In genomic region chr12:114445401-114446323, GRCh38 we compare ENCODE assay signal across 18 cellular contexts. TPM values are rescaled to one million over a fixed set of nuclear protein-coding genes. Genes with fewer than 3 reads are reported as not detected.
DNase-seq lines count a peak whose midpoint lies in the region; ATAC-seq, FAIRE-seq and TF ChIP-seq lines count a peak whose summit lies in the region.
"Had no signal": no experiment of that assay in that cellular context is flagged by ENCODE, and none has a peak within 500 bp of the region (broad histone marks: within the 10 kb centered on the region; RNA-seq: fewer than 3 reads in every experiment).

No MANE protein-coding gene starts in this region.

- TF ChIP-seq CTCF in right atrium auricular region (IDR thresholded peaks at IDR 0.05) (no peak), GM23338 (conservative IDR thresholded peaks at IDR 0.05; ENCODE audit: low read depth in 2 of 2) (no peak), H1 (IDR thresholded peaks at IDR 0.05; ENCODE audit: control extremely low read depth in 1 of 3, insufficient read depth in 1 of 3, low read depth in 1 of 3, low read length in 3 of 3) (no peak), neural progenitor cell (IDR thresholded peaks at IDR 0.05) (no peak), GM10266 (IDR thresholded peaks at IDR 0.05; ENCODE audit: control insufficient read depth, insufficient read depth, low read depth, missing control alignments) (no peak)

- H2BK120ac ChIP-seq in H1 (replicated peaks; ENCODE audit: low read depth, low read length) = no peak overlapping the region

- no peak overlapping the region for H3K4ac ChIP-seq in H1 (replicated peaks; ENCODE audit: insufficient read length, low read depth, low read length)

- no peak overlapping the region for H2BK5ac ChIP-seq in H1 (ENCODE audit: low read depth, low read length)

- H3K9ac ChIP-seq in H1 (replicated peaks in 1 of 4; ENCODE audit: extremely low read depth in 1 of 4, low read depth in 3 of 4, low read length in 3 of 4) (no peak overlapping the region), neural progenitor cell (no peak overlapping the region)

- H3K27me3 ChIP-seq in right atrium auricular region (no peaks in the 10 kb centered on the region), GM23338 (ENCODE audit: insufficient read depth) (peaks cover 100% of the 10 kb centered on the region), H1 (replicated peaks in 1 of 4; ENCODE audit: control insufficient read depth in 3 of 4, extremely low read depth in 1 of 4, insufficient read depth in 3 of 4, low read length in 3 of 4) (peaks cover 96 to 100% (median 99%) of the 10 kb centered on the region in 4 experiments), neural progenitor cell (peaks cover 100% of the 10 kb centered on the region)

- TF ChIP-seq RAD21 in H1 (IDR thresholded peaks at IDR 0.05 in 1 of 2, conservative IDR thresholded peaks at IDR 0.05 in 1 of 2; ENCODE audit: low read depth in 2 of 2, low read length in 2 of 2) = no peak

- no peaks in the 10 kb centered on the region for H3K9me2 ChIP-seq in GM23338 (ENCODE audit: insufficient read depth)

- H3K4me2 ChIP-seq in GM23338 (peak overlapping the region; percentile 43; the same call in 1 of the 2 replicates), H1 (ENCODE audit: insufficient read depth in 1 of 2, low read depth in 2 of 2, low read length in 2 of 2) (peak overlapping the region in 1 of 2 experiments; percentile 9; a peak in 1 of 4 replicates), neural progenitor cell (no peak overlapping the region)

- intact Hi-C loops in Right ventricle myocardium inferior (cut with DNase I) = no loop called here

- peaks cover 100% of the 10 kb centered on the region for H3K27me3 Mint-ChIP-seq in GM23338 (ENCODE audit: insufficient read depth, low read depth, poor library complexity)
- H3K27me3 Mint-ChIP-seq in neural progenitor cell (ENCODE audit: insufficient read depth, low read depth) = peaks cover 86% of the 10 kb centered on the region
- peaks cover 97% of the 10 kb centered on the region for H3K27me3 Mint-ChIP-seq in activated naive CD8-positive, alpha-beta T cell treated with anti-CD3 and anti-CD28 coated beads for 36 hours

- CTCF ChIA-PET in H1 (lab: Charles Lee; ENCODE audit: partially characterized antibody) = interaction anchor here (0.5 to 2.1 kb wide), 3 partner anchors 23 to 278 kb away, joined by 3 to 7 read pairs (median 4); no protein-coding TSS in a partner anchor

- DNase-seq in right atrium auricular region (ENCODE audit: low spot score) (no peak), Right ventricle myocardium inferior (ENCODE audit: missing footprints) (no peak), GM23338 (ENCODE audit: low spot score) (peak; percentile 56), H1 (ENCODE audit: low read depth in 1 of 2, low spot score in 2 of 2) (peak in 1 of 2 experiments; percentile 48), neural progenitor cell (ENCODE audit: low spot score) (peak; percentile 68), GM10266 (ENCODE audit: extremely low spot score) (no peak)
- DNase-seq in activated naive CD8-positive, alpha-beta T cell treated with anti-CD3 and anti-CD28 coated beads for 36 hours = no peak
- DNase-seq: BE2C; CD4-positive, alpha-beta memory T cell; DMS79; HCEC 1CT; IMR-90; KBM-7 had no signal

- H4K91ac ChIP-seq in H1 (replicated peaks; ENCODE audit: insufficient read length, low read length) = no peak overlapping the region

- no peak for TF ChIP-seq EP300 in H1 (IDR thresholded peaks at IDR 0.05; ENCODE audit: borderline replicate concordance in 1 of 2, low read depth in 2 of 2, low read length in 2 of 2)

- H3K27ac Mint-ChIP-seq in GM23338 (no peak overlapping the region), neural progenitor cell (no peak overlapping the region)
- no peak overlapping the region for H3K27ac Mint-ChIP-seq in activated naive CD8-positive, alpha-beta T cell treated with anti-CD3 and anti-CD28 coated beads for 36 hours
- H3K27ac Mint-ChIP-seq: CD4-positive, alpha-beta memory T cell had no signal

- H3K27ac ChIP-seq in right atrium auricular region (peak overlapping the region; percentile 88 to 94), GM23338 (ENCODE audit: low read depth) (no peak overlapping the region), H1 (ENCODE audit: low read depth, low read length) (no peak overlapping the region), neural progenitor cell (no peak overlapping the region)
- H3K27ac ChIP-seq: C4-2B had no signal

- H2BK12ac ChIP-seq in H1 (ENCODE audit: low read depth, low read length) = no peak overlapping the region

- FAIRE-seq in H1 (lab: Jason Lieb, UNC) = no peak
- FAIRE-seq: A204.1, G401.6, GM12892 had no signal

- H2AK5ac ChIP-seq in H1 (ENCODE audit: low read depth, low read length) = no peak overlapping the region

- H3K79me2 ChIP-seq in GM23338 (replicated peaks; ENCODE audit: insufficient read depth) (no peaks in the 10 kb centered on the region), H1 (ENCODE audit: control insufficient read depth in 1 of 2, insufficient read depth in 2 of 2, low read length in 2 of 2) (no peaks in the 10 kb centered on the region), neural progenitor cell (ENCODE audit: low read depth) (no peaks in the 10 kb centered on the region)

- no peaks in the 10 kb centered on the region; the same call in 1 of the 2 replicates for H3K23me2 ChIP-seq in H1 (ENCODE audit: low read depth, low read length)

- no peak overlapping the region for H3K23ac ChIP-seq in H1 (ENCODE audit: insufficient read length)

- 10% methylated on average over 26 of the region's 32 CpGs; no CpG with 5 or more reads in 1 of the 2 experiments for WGBS in H1 (ENCODE audit: extremely low coverage in 1 of 2, insufficient coverage in 1 of 2, insufficient read length in 1 of 2, insufficient replicate concordance in 2 of 2, low coverage in 1 of 2, low lambda C conversion rate in 2 of 2, missing lambda C conversion rate in 1 of 2), 2 experiments

- H4K5ac ChIP-seq in H1 (ENCODE audit: insufficient read length, low read depth, low read length) = no peak overlapping the region

- no peak overlapping the region for H3K56ac ChIP-seq in H1 (replicated peaks; ENCODE audit: insufficient read length, low read depth, low read length)

- H3K9me3 ChIP-seq in right atrium auricular region (no peaks in the 10 kb centered on the region), H1 (ENCODE audit: insufficient read depth in 2 of 2, low read depth in 1 of 2, low read length in 1 of 2) (no peaks in the 10 kb centered on the region), neural progenitor cell (ENCODE audit: low read depth) (no peaks in the 10 kb centered on the region)
- H3K9me3 ChIP-seq: BE2C had no signal

- no peak overlapping the region for H4K8ac ChIP-seq in H1 (ENCODE audit: extremely low read depth, insufficient read depth, low read length)

- no peak overlapping the region for H3K14ac ChIP-seq in H1 (ENCODE audit: insufficient read length)

- ATAC-seq in Right ventricle myocardium inferior (no peak), GM23338 (no peak), HG03095 (IDR thresholded peaks at IDR 0.05; ENCODE audit: unreplicated experiment) (no peak)

- peaks cover 59% of the 10 kb centered on the region for H3K36me3 ChIP-seq in right atrium auricular region
- no peaks in the 10 kb centered on the region; the same call in 1 of the 2 replicates for H3K36me3 ChIP-seq in GM23338 (ENCODE audit: insufficient read depth)
- H3K36me3 ChIP-seq in H1 (ENCODE audit: control insufficient read depth in 2 of 4, insufficient read depth in 4 of 4, low read length in 3 of 4) = peaks cover 0 to 15% (median 0%) of the 10 kb centered on the region in 4 experiments; a peak in 2 of 8 replicates
- H3K36me3 ChIP-seq in neural progenitor cell = no peaks in the 10 kb centered on the region
- H3K36me3 ChIP-seq: BE2C had no signal

- H3K4me1 Mint-ChIP-seq in GM23338 = peaks cover 49% of the 10 kb centered on the region
- no peaks in the 10 kb centered on the region for H3K4me1 Mint-ChIP-seq in neural progenitor cell
- H3K4me1 Mint-ChIP-seq in activated naive CD8-positive, alpha-beta T cell treated with anti-CD3 and anti-CD28 coated beads for 36 hours = peaks cover 2% of the 10 kb centered on the region

- H3K18ac ChIP-seq in H1 (ENCODE audit: extremely low read depth, low read length) = no peak overlapping the region

- peak overlapping the region; percentile 56 to 66 for H3K4me3 ChIP-seq in right atrium auricular region
- H3K4me3 ChIP-seq in GM23338 = 0 out of 2 replicates have a peak overlapping the region, but pooled peaks have one; percentile 7
- H3K4me3 ChIP-seq in H1 (ENCODE audit: extremely low read depth in 1 of 4, insufficient read depth in 2 of 4, low read depth in 3 of 4, low read length in 4 of 4) = no peak overlapping the region
- H3K4me3 ChIP-seq in neural progenitor cell = no peak overlapping the region

- H2BK20ac ChIP-seq in H1 (ENCODE audit: low read length) = no peak overlapping the region

- H4K20me1 ChIP-seq in GM23338 (replicated peaks; ENCODE audit: insufficient read depth) (peaks cover 40% of the 10 kb centered on the region), H1 (replicated peaks in 1 of 2; ENCODE audit: control insufficient read depth in 1 of 2, insufficient read depth in 2 of 2, low read length in 2 of 2) (peaks cover 17 to 50% of the 10 kb centered on the region in 2 experiments), neural progenitor cell (ENCODE audit: low read depth) (peaks cover 100% of the 10 kb centered on the region)

- H3K79me1 ChIP-seq in H1 (ENCODE audit: low read depth, low read length) = no peaks in the 10 kb centered on the region

- H3K9me3 Mint-ChIP-seq in GM23338 = peaks cover 3% of the 10 kb centered on the region; the same call in 1 of the 3 replicates
- H3K9me3 Mint-ChIP-seq in neural progenitor cell = no peaks in the 10 kb centered on the region
- no peaks in the 10 kb centered on the region for H3K9me3 Mint-ChIP-seq in activated naive CD8-positive, alpha-beta T cell treated with anti-CD3 and anti-CD28 coated beads for 36 hours

- peaks cover 0 to 52% of the 10 kb centered on the region in 2 donors for H3K4me1 ChIP-seq in right atrium auricular region
- H3K4me1 ChIP-seq in GM23338 (ENCODE audit: insufficient read depth) = peaks cover 52% of the 10 kb centered on the region
- H3K4me1 ChIP-seq in H1 (replicated peaks in 1 of 4; ENCODE audit: control insufficient read depth in 3 of 4, insufficient read depth in 4 of 4, low read length in 3 of 4) = peaks cover 8 to 37% (median 17%) of the 10 kb centered on the region in 4 experiments
- no peaks in the 10 kb centered on the region for H3K4me1 ChIP-seq in neural progenitor cell
- H3K4me1 ChIP-seq: BE2C had no signal

- no peaks in the 10 kb centered on the region for H3K36me3 Mint-ChIP-seq in GM23338 (ENCODE audit: low read depth)
- H3K36me3 Mint-ChIP-seq in neural progenitor cell = no peaks in the 10 kb centered on the region
- H3K36me3 Mint-ChIP-seq in activated naive CD8-positive, alpha-beta T cell treated with anti-CD3 and anti-CD28 coated beads for 36 hours = no peaks in the 10 kb centered on the region
- H3K36me3 Mint-ChIP-seq: CD4-positive, alpha-beta memory T cell had no signal

- no peak for TF ChIP-seq POLR2A in H1 (IDR thresholded peaks at IDR 0.05; ENCODE audit: control extremely low read depth in 1 of 2, low read depth in 2 of 2, low read length in 2 of 2)

- no peak overlapping the region for H2AFZ ChIP-seq in GM23338
- no peak overlapping the region for H2AFZ ChIP-seq in H1 (ENCODE audit: low read length)
- no peak overlapping the region for H2AFZ ChIP-seq in neural progenitor cell (replicated peaks)

- POLR2A ChIA-PET in H1 (lab: Charles Lee; ENCODE audit: partially characterized antibody) = no interaction called here

- H3F3A ChIP-seq in GM23338 (replicated peaks; ENCODE audit: low read depth) = peaks cover 32% of the 10 kb centered on the region
- no peaks in the 10 kb centered on the region for H3F3A ChIP-seq in neural progenitor cell (ENCODE audit: low read depth)

- no peak overlapping the region for H2BK15ac ChIP-seq in H1 (ENCODE audit: low read length)

- H3K4me3 Mint-ChIP-seq in GM23338 (no peak overlapping the region; the same call in 2 of the 3 replicates), neural progenitor cell (no peak overlapping the region)
- H3K4me3 Mint-ChIP-seq in activated naive CD8-positive, alpha-beta T cell treated with anti-CD3 and anti-CD28 coated beads for 36 hours = no peak overlapping the region
- H3K4me3 Mint-ChIP-seq: CD4-positive, alpha-beta memory T cell had no signal

RNA-seq across cellular contexts. Expression of gene TBX5, which starts 39.7 kb away (rescaled TPM):
- total RNA-seq in right atrium auricular region = 100 to 1,000 TPM; 238 to 345 TPM
- 55.8 TPM for total RNA-seq in Right ventricle myocardium inferior
- total RNA-seq in GM23338 (2014; rRNA removed; shearing (Covaris generic)) = 0.21 TPM in 1 of 2 replicates, not detected in the other
- polyA plus RNA-seq in GM23338 (2016; fragmentation: Nextera tagmentation; extraction: Ambion mirVana) = not detected in 2 replicates
- 0.08 TPM in 1 of 2 replicates, not detected in the other for total RNA-seq in H1 (2021; fragmentation: NEBNext Ultra II Directional; extraction: Animal tissue kit (Norgen Biotek cat#: 25700))
- 0.05 TPM in 1 of 2 replicates, not detected in the other for polyA plus RNA-seq in H1 (2011; rRNA removed)
- not detected for polyA plus RNA-seq in H1 (2011; cell fraction: cytosol; rRNA removed)
- not detected for polyA plus RNA-seq in H1 (2011; cell fraction: nucleus; rRNA removed)
- 0.13 TPM in 1 of 4 replicates, not detected in the others for polyA plus RNA-seq in H1 (2012, experiment 1 of 2)
- polyA plus RNA-seq in H1 (2012, experiment 2 of 2) = not detected
- 0.08 TPM for polyA plus RNA-seq in H1 (2013, experiment 1 of 2)
- polyA plus RNA-seq in H1 (2013, experiment 2 of 2) = 0.09 TPM
- polyA minus RNA-seq in H1 (2011; rRNA and poly(A)+ RNA removed) = not detected in 2 replicates
- polyA minus RNA-seq in H1 (2011; cell fraction: cytosol; rRNA and poly(A)+ RNA removed) = not detected
- polyA minus RNA-seq in H1 (2011; cell fraction: nucleus; rRNA and poly(A)+ RNA removed) = not detected
- total RNA-seq in neural progenitor cell (ENCODE audit: low replicate concordance) = not detected in 2 replicates
- total RNA-seq in activated naive CD8-positive, alpha-beta T cell treated with anti-CD3 and anti-CD28 coated beads for 36 hours = not detected
- total RNA-seq: CD4-positive, alpha-beta memory T cell had no signal
- polyA plus RNA-seq: CD4-positive, alpha-beta memory T cell had no signal

Comparison
In these comparisons a context has a peak if more than half of its experiments do, and no peak if none do; other contexts are left out.
1. DNase-seq: peak in GM23338 (single experiment) and neural progenitor cell (single experiment); none in right atrium auricular region (single experiment), Right ventricle myocardium inferior (single experiment), activated naive CD8-positive, alpha-beta T cell treated with anti-CD3 and anti-CD28 coated beads for 36 hours (single experiment) and GM10266 (single experiment).
2. H3K27ac ChIP-seq: peak in right atrium auricular region (2 of 2); none in GM23338 (single experiment), H1 (single experiment) and neural progenitor cell (single experiment).
3. H3K4me3 ChIP-seq: peak in right atrium auricular region (2 of 2) and GM23338 (single experiment); none in H1 (0 of 4) and neural progenitor cell (single experiment).
4. RNA of gene TBX5, which starts 39.7 kb away (total RNA-seq): 238 to 345 TPM in right atrium auricular region and 55.8 TPM in Right ventricle myocardium inferior (single experiment); 0.21 TPM in GM23338, 0.08 TPM in H1, not detected in neural progenitor cell and not detected in activated naive CD8-positive, alpha-beta T cell treated with anti-CD3 and anti-CD28 coated beads for 36 hours; every median in the first group is over 10 times any median in the second.